Comparison of ENCODE assay signal across 8 cellular contexts in the genomic region with DNA sequence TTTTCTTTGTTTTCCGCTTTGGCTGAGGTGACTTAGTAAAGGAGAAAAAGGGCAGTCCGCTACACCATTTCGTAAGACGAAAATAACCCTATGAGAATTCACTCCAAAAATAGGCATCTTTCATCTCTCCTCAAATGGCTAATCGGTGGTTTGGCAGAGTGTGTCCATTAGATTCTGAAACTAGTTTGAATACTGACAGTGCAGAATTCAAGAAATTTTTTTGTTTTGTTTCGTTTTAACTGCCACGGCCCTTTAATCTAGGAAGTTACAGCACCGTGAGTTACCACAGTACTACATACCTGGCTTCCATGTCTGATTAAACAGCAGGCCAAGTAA.
A peak's percentile ranks its signal among the peaks of the same experiment; 100 is the strongest.
DNase-seq lines count a peak whose midpoint lies in the region; ATAC-seq and TF ChIP-seq lines count a peak whose summit lies in the region.

No MANE protein-coding gene starts in this region.

- in situ Hi-C loops in astrocyte of the cerebellum (cut with HindIII; ENCODE audit: low sequenced_read_pairs) = no loop called here

- H3K36me3 ChIP-seq in MG63 (no peaks in the 10 kb centered on the region), smooth muscle cell (ENCODE audit: low read depth) (no peaks in the 10 kb centered on the region)

- peak overlapping the region; percentile 89 for H3K4me3 ChIP-seq in MG63
- H3K4me3 ChIP-seq in astrocyte of the cerebellum (ENCODE audit: low read depth, low read length) = peak overlapping the region; percentile 92
- peak overlapping the region; percentile 64 for H3K4me3 ChIP-seq in iPS-18c (ENCODE audit: insufficient read depth, low read depth, low read length)
- peak overlapping the region; percentile 82 for H3K4me3 ChIP-seq in smooth muscle cell

- H3K27me3 Mint-ChIP-seq in activated T-cell treated with anti-CD3 and anti-CD28 coated beads, Interleukin-2, amount 50 U/mL, for 72 hours (ENCODE audit: low read depth) = no peaks in the 10 kb centered on the region
- H3K27me3 Mint-ChIP-seq in H9 (ENCODE audit: low read depth) = no peaks in the 10 kb centered on the region; the same call in 1 of the 2 replicates

- H3K4me2 ChIP-seq in H9 (ENCODE audit: insufficient read depth, insufficient read length, low read length) (peak overlapping the region; percentile 99), smooth muscle cell (peak overlapping the region; percentile 96)

- no peaks in the 10 kb centered on the region for H3F3A ChIP-seq in smooth muscle cell (ENCODE audit: low read depth)

- no peaks in the 10 kb centered on the region for H4K20me1 ChIP-seq in H9 (ENCODE audit: control insufficient read depth, insufficient read depth, insufficient read length)
- H4K20me1 ChIP-seq in smooth muscle cell (ENCODE audit: low read depth) = no peaks in the 10 kb centered on the region

- no peaks in the 10 kb centered on the region for H3K79me1 ChIP-seq in H9 (ENCODE audit: insufficient read depth, low read depth, low read length, poor library complexity, severe bottlenecking)

- peaks cover 15% of the 10 kb centered on the region for H3K4me1 Mint-ChIP-seq in activated T-cell treated with anti-CD3 and anti-CD28 coated beads, Interleukin-2, amount 50 U/mL, for 72 hours (ENCODE audit: low read depth)
- peaks cover 16 to 18% of the 10 kb centered on the region in 2 experiments for H3K4me1 Mint-ChIP-seq in H9

- no peaks in the 10 kb centered on the region for H3K9me3 ChIP-seq in H9 (ENCODE audit: control insufficient read depth, low read depth, low read length)
- H3K9me3 ChIP-seq in MG63 = no peaks in the 10 kb centered on the region
- H3K9me3 ChIP-seq in iPS-18c (ENCODE audit: control insufficient read depth, insufficient read depth, low read length) = no peaks in the 10 kb centered on the region
- H3K9me3 ChIP-seq in smooth muscle cell (replicated peaks; ENCODE audit: low read depth) = no peaks in the 10 kb centered on the region

- no peak overlapping the region for H3T11ph ChIP-seq in H9 (ENCODE audit: low read length)

- H3K4me1 ChIP-seq in H9 (ENCODE audit: insufficient read depth, low read length) (no peaks in the 10 kb centered on the region), smooth muscle cell (ENCODE audit: low read depth) (peaks cover 6% of the 10 kb centered on the region)

- H4K5ac ChIP-seq in H9 (ENCODE audit: insufficient read length, low read depth, low read length) = no peak overlapping the region

- H3K27ac ChIP-seq in H9 (ENCODE audit: insufficient read length, low read depth, low read length) (peak overlapping the region; percentile 41), smooth muscle cell (ENCODE audit: low read depth) (peak overlapping the region; percentile 96)

- no peak overlapping the region for H4K8ac ChIP-seq in H9 (replicated peaks; ENCODE audit: insufficient read length, low read depth, low read length)

- H3K56ac ChIP-seq in H9 (ENCODE audit: insufficient read length, low read depth, low read length) = no peak overlapping the region

- H2AK5ac ChIP-seq in H9 (ENCODE audit: insufficient read length, low read length) = no peak overlapping the region

- H2BK12ac ChIP-seq in H9 (ENCODE audit: insufficient read length, low read depth, low read length) = no peak overlapping the region

- no CpG with 5 or more reads among the region's 8 CpGs for WGBS in H9 (ENCODE audit: extremely low coverage, insufficient read length, low lambda C conversion rate)
- WGBS in smooth muscle cell (ENCODE audit: low lambda C conversion rate) = 13% methylated on average over 8 of the region's 8 CpGs

- H3K23ac ChIP-seq in H9 (ENCODE audit: insufficient read length, low read depth, low read length) = no peak overlapping the region

- H3K36me3 Mint-ChIP-seq in activated T-cell treated with anti-CD3 and anti-CD28 coated beads, Interleukin-2, amount 50 U/mL, for 72 hours (ENCODE audit: insufficient read depth in 2 of 2) = peaks cover 0 to 3% of the 10 kb centered on the region in 2 donors
- H3K36me3 Mint-ChIP-seq in H9 (ENCODE audit: insufficient read depth in 1 of 3, low read depth in 3 of 3) = no peaks in the 10 kb centered on the region; a peak in 1 of 7 replicates

- no peak for TF ChIP-seq CTCF in H9 (conservative IDR thresholded peaks at IDR 0.05)
- TF ChIP-seq CTCF in astrocyte of the cerebellum (IDR thresholded peaks at IDR 0.05; ENCODE audit: low read depth, low read length, missing control alignments) = no peak
- no peak for TF ChIP-seq CTCF in smooth muscle cell (IDR thresholded peaks at IDR 0.05; ENCODE audit: borderline replicate concordance, insufficient read depth, poor library complexity, severe bottlenecking)

- H3K9ac ChIP-seq in H9 (ENCODE audit: extremely low read depth, insufficient read length, low read length) = peak overlapping the region; percentile 87
- peak overlapping the region; percentile 91 for H3K9ac ChIP-seq in smooth muscle cell (ENCODE audit: low read depth)

- H4K91ac ChIP-seq in H9 (ENCODE audit: insufficient read length, low read depth, low read length) = no peak overlapping the region

- peak; percentile 4 to 22 for DNase-seq in activated T-cell treated with anti-CD3 and anti-CD28 coated beads, Interleukin-2, amount 50 U/mL, for 72 hours
- DNase-seq in activated T-cell treated with anti-CD3 and anti-CD28 coated beads, Interleukin-2, amount 50 U/mL, for 1 hour = no peak
- DNase-seq in H9 = no peak
- DNase-seq in MG63 = no peak
- DNase-seq in astrocyte of the cerebellum (ENCODE audit: low read depth) = peak; percentile 77
- DNase-seq in smooth muscle cell (lab: John Stamatoyannopoulos, UW; ENCODE audit: unreplicated experiment) = no peak
- no peak for DNase-seq in ecto neural progenitor cell (ENCODE audit: low spot score)

- peaks cover 17% of the 10 kb centered on the region; the same call in 1 of the 2 replicates for H3K79me2 ChIP-seq in H9 (ENCODE audit: insufficient read depth, low read length)
- H3K79me2 ChIP-seq in smooth muscle cell (ENCODE audit: low read depth) = peaks cover 36% of the 10 kb centered on the region

- no peak overlapping the region for H2BK120ac ChIP-seq in H9 (ENCODE audit: low read depth, low read length, poor library complexity, severe bottlenecking)

- H3K27me3 ChIP-seq in H9 (ENCODE audit: insufficient read depth, low read length) (no peaks in the 10 kb centered on the region), MG63 (no peaks in the 10 kb centered on the region), smooth muscle cell (ENCODE audit: low read depth) (no peaks in the 10 kb centered on the region)

- H2AFZ ChIP-seq in H9 (ENCODE audit: low read length) = no peak overlapping the region
- peak overlapping the region; percentile 88 for H2AFZ ChIP-seq in smooth muscle cell (ENCODE audit: low read depth)

- no peak overlapping the region for H3K18ac ChIP-seq in H9 (ENCODE audit: insufficient read length, low read depth, low read length)

- ATAC-seq in activated T-cell treated with anti-CD3 and anti-CD28 coated beads, Interleukin-2, amount 50 U/mL, for 72 hours (replicated peaks in 1 of 2) = peak; percentile 17 to 23

- no peaks in the 10 kb centered on the region for H3K9me3 Mint-ChIP-seq in activated T-cell treated with anti-CD3 and anti-CD28 coated beads, Interleukin-2, amount 50 U/mL, for 72 hours
- peaks cover 0 to 2% of the 10 kb centered on the region in 2 experiments; a peak in 1 of 5 replicates for H3K9me3 Mint-ChIP-seq in H9

- H3K4me3 Mint-ChIP-seq in activated T-cell treated with anti-CD3 and anti-CD28 coated beads, Interleukin-2, amount 50 U/mL, for 72 hours = peak overlapping the region; percentile 93 to 94
- peak overlapping the region; percentile 95 to 98 for H3K4me3 Mint-ChIP-seq in H9

- no peak overlapping the region for H2BK20ac ChIP-seq in H9 (ENCODE audit: low read depth, low read length, poor library complexity, severe bottlenecking)

- no peak overlapping the region for H2BK5ac ChIP-seq in H9 (ENCODE audit: insufficient read length, low read length)

- H3K14ac ChIP-seq in H9 (ENCODE audit: insufficient read depth, low read length) = peak overlapping the region; percentile 25; the same call in 1 of the 2 replicates

- no peak overlapping the region for H2BK15ac ChIP-seq in H9 (ENCODE audit: low read depth, low read length)

- H3K27ac Mint-ChIP-seq in activated T-cell treated with anti-CD3 and anti-CD28 coated beads, Interleukin-2, amount 50 U/mL, for 72 hours = peak overlapping the region; percentile 96
- peak overlapping the region; percentile 86 to 99 (median 97) for H3K27ac Mint-ChIP-seq in H9

- H3K4ac ChIP-seq in H9 (ENCODE audit: low read depth, low read length) = no peak overlapping the region

- peaks cover 3% of the 10 kb centered on the region for H3K23me2 ChIP-seq in H9 (ENCODE audit: insufficient read length, low read depth, low read length, poor library complexity, severe bottlenecking)

Comparison
In these comparisons a context has a peak if more than half of its experiments do, and no peak if none do; other contexts are left out.
1. DNase-seq: peak in activated T-cell treated with anti-CD3 and anti-CD28 coated beads, Interleukin-2, amount 50 U/mL, for 72 hours (2 of 2) and astrocyte of the cerebellum (single experiment); none in activated T-cell treated with anti-CD3 and anti-CD28 coated beads, Interleukin-2, amount 50 U/mL, for 1 hour (single experiment), H9 (single experiment), MG63 (single experiment), smooth muscle cell (single experiment) and ecto neural progenitor cell (single experiment).
2. Peak in every context shown above with its lines, with median percentiles within 50 percentile points of each other: H3K4me3 ChIP-seq.